In the genomic region with DNA sequence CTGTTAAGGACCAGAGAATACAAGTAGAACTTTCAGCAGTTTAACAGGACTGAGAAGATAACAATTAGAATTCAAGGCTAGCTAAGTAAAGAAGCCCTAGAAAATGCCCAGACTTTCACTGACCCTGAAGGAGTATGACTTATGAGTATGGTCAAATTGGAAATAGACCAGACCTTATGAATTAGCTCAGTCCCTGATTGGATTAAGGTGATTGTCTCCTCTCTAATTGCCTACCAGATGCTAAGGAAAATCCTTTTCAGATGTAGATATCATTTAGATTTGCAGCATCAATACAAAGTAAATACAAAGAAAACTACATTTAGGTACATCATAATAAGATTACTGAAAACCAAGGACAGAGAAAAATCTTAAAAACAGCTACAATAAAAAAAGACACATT, we compare ENCODE assay signal across 39 cellular contexts. TPM values are rescaled to one million over a fixed set of nuclear protein-coding genes. Genes with fewer than 3 reads are reported as not detected.
"Had no signal": no experiment of that assay in that cellular context is flagged by ENCODE, and none has a peak within 500 bp of the region (broad histone marks: within the 10 kb centered on the region; RNA-seq: fewer than 3 reads in every experiment).

No MANE protein-coding gene starts in this region.

- H3K27ac Mint-ChIP-seq: activated B cell treated with CpG ODN at 0.5 μM for 24 hours; activated CD8-positive, alpha-beta T cell treated with anti-CD3 and anti-CD28 coated beads for 36 hours; activated naive CD8-positive, alpha-beta T cell; activated T-helper 17 cell treated with anti-CD3 and anti-CD28 coated beads, Interleukin-2, amount 50 U/mL, for 72 hours; dendritic cell treated with granulocyte-macrophage colony-stimulating factor and Interleukin-4, amounts not matched to agents 40 ng/mL and 50 ng/mL, for 4 days; effector memory CD8-positive, alpha-beta T cell; T-helper 2 cell treated with Interferon-gamma antibody and Interleukin-4, amounts not matched to agents 5 μg/mL and 100 μg/mL, for 36 hours had no signal

- H3K4me2 ChIP-seq: hepatocyte had no signal

- H3K9me3 Mint-ChIP-seq: activated B cell treated with CpG ODN at 0.5 μM for 24 hours; activated CD8-positive, alpha-beta T cell treated with anti-CD3 and anti-CD28 coated beads for 36 hours; activated T-cell treated with anti-CD3 and anti-CD28 coated beads, Interleukin-2, amount 50 U/mL, for 4 hours; activated T-helper 17 cell treated with anti-CD3 and anti-CD28 coated beads, Interleukin-2, amount 50 U/mL, for 72 hours; dendritic cell treated with granulocyte-macrophage colony-stimulating factor and Interleukin-4, amounts not matched to agents 40 ng/mL and 50 ng/mL, for 4 days; effector memory CD8-positive, alpha-beta T cell; T-helper 2 cell treated with Interferon-gamma antibody and Interleukin-4, amounts not matched to agents 5 μg/mL and 100 μg/mL, for 36 hours had no signal

- DNase-seq: activated B cell treated with CpG ODN at 0.5 μM for 24 hours; activated CD4-positive, alpha-beta T cell treated with anti-CD3 and anti-CD28 coated beads for 48 hours; activated CD4-positive, alpha-beta T cell treated with anti-CD3 and anti-CD28 coated beads, Interleukin-2, amount 50 U/mL, for 1 hour; activated CD4-positive, alpha-beta T cell treated with anti-CD3 and anti-CD28 coated beads, Interleukin-2, amount 50 U/mL, for 48 hours; activated CD8-positive, alpha-beta memory T cell treated with anti-CD3 and anti-CD28 coated beads for 24 hours; activated CD8-positive, alpha-beta T cell treated with anti-CD3 and anti-CD28 coated beads for 36 hours; activated effector memory CD4-positive, alpha-beta T cell treated with Interleukin-2 at 50 U/mL for 16 hours; activated gamma-delta T cell treated with Interleukin-2 at 50 U/mL for 16 hours; activated naive CD4-positive, alpha-beta T cell treated with anti-CD3 and anti-CD28 coated beads, Interleukin-2, amount 50 U/mL, for 16 hours; activated naive CD4-positive, alpha-beta T cell treated with Interleukin-2 at 50 U/mL for 16 hours; activated T-cell treated with anti-CD3 and anti-CD28 coated beads, Interleukin-2, amount 50 U/mL, for 4 hours; amniotic stem cell; anterior cingulate cortex; brain microvascular endothelial cell; dorsolateral prefrontal cortex; effector memory CD8-positive, alpha-beta T cell; esophagus squamous epithelium; foreskin melanocyte; heart right ventricle; T1000 had no signal

- H3K79me2 ChIP-seq: hepatocyte had no signal

- H2AFZ ChIP-seq: hepatocyte had no signal

- H3K36me3 Mint-ChIP-seq: activated naive CD8-positive, alpha-beta T cell had no signal

- H3K4me3 ChIP-seq: coronary artery, dorsolateral prefrontal cortex, esophagus squamous epithelium, gastroesophageal sphincter, heart right ventricle, hepatocyte had no signal

- H3K4me1 ChIP-seq: esophagus squamous epithelium, gastroesophageal sphincter, heart right ventricle had no signal

- H3K36me3 ChIP-seq: brain microvascular endothelial cell, esophagus squamous epithelium, gastroesophageal sphincter, heart right ventricle, WERI-Rb-1 had no signal

- H3K4me1 Mint-ChIP-seq: activated B cell treated with CpG ODN at 0.5 μM for 24 hours; activated T-helper 17 cell treated with anti-CD3 and anti-CD28 coated beads, Interleukin-2, amount 50 U/mL, for 72 hours; central memory CD8-positive, alpha-beta T cell had no signal

- H3K4me3 Mint-ChIP-seq: activated B cell treated with CpG ODN at 0.5 μM for 24 hours; activated CD8-positive, alpha-beta T cell treated with anti-CD3 and anti-CD28 coated beads for 36 hours; activated naive CD8-positive, alpha-beta T cell; activated T-cell treated with anti-CD3 and anti-CD28 coated beads, Interleukin-2, amount 50 U/mL, for 4 hours; activated T-helper 17 cell treated with anti-CD3 and anti-CD28 coated beads, Interleukin-2, amount 50 U/mL, for 72 hours; central memory CD8-positive, alpha-beta T cell; dendritic cell treated with granulocyte-macrophage colony-stimulating factor and Interleukin-4, amounts not matched to agents 40 ng/mL and 50 ng/mL, for 4 days; effector memory CD8-positive, alpha-beta T cell; T-helper 2 cell treated with Interferon-gamma antibody and Interleukin-4, amounts not matched to agents 5 μg/mL and 100 μg/mL, for 36 hours had no signal

- H3K27ac ChIP-seq: brain microvascular endothelial cell, coronary artery, dorsolateral prefrontal cortex, esophagus squamous epithelium, gastroesophageal sphincter, heart right ventricle, hepatocyte, WERI-Rb-1 had no signal

- H3K9me3 ChIP-seq: esophagus squamous epithelium, gastroesophageal sphincter, heart right ventricle had no signal

- H3K27me3 ChIP-seq: brain microvascular endothelial cell, esophagus squamous epithelium, gastroesophageal sphincter had no signal

- H3K27me3 Mint-ChIP-seq: dendritic cell treated with granulocyte-macrophage colony-stimulating factor and Interleukin-4, amounts not matched to agents 40 ng/mL and 50 ng/mL, for 4 days had no signal

- ATAC-seq: activated CD4-positive, CD25-positive, alpha-beta regulatory T cell treated with anti-CD3 and anti-CD28 coated beads, Interleukin-2, amount 50 U/mL, for 24 hours; activated CD8-positive, alpha-beta T cell treated with anti-CD3 and anti-CD28 coated beads for 36 hours; activated T-cell treated with anti-CD3 and anti-CD28 coated beads, Interleukin-2, amount 50 U/mL, for 4 hours; activated T-helper 17 cell treated with anti-CD3 and anti-CD28 coated beads, Interleukin-2, amount 50 U/mL, for 72 hours; effector memory CD8-positive, alpha-beta T cell; gastroesophageal sphincter; heart right ventricle had no signal

RNA-seq across cellular contexts. Expression of gene CNR1, which starts 58.9 kb away (rescaled TPM):
- total RNA-seq: activated CD8-positive, alpha-beta T cell treated with anti-CD3 and anti-CD28 coated beads for 36 hours; fibroblast of lung; fibroblast of villous mesenchyme; glomerular endothelial cell had no signal
- polyA plus RNA-seq: fibroblast of lung had no signal

RNA-seq across cellular contexts. Expression of gene SPACA1, which starts 59.6 kb away (rescaled TPM):
- total RNA-seq: activated B cell treated with CpG ODN at 0.5 μM for 24 hours; activated CD8-positive, alpha-beta T cell treated with anti-CD3 and anti-CD28 coated beads for 36 hours; activated T-cell treated with anti-CD3 and anti-CD28 coated beads, Interleukin-2, amount 50 U/mL, for 4 hours; activated T-helper 17 cell treated with anti-CD3 and anti-CD28 coated beads, Interleukin-2, amount 50 U/mL, for 72 hours; astrocyte; bronchial epithelial cell; cardiac septum; cerebellum; dorsolateral prefrontal cortex; esophagus squamous epithelium; fibroblast of lung; fibroblast of villous mesenchyme; gastroesophageal sphincter; glomerular endothelial cell; heart right ventricle; hepatocyte had no signal
- polyA plus RNA-seq: adipose tissue, esophagus, fibroblast of lung, heart right ventricle, hepatocyte had no signal
